17 cellular contexts compared by ENCODE assay signal in the genomic region with DNA sequence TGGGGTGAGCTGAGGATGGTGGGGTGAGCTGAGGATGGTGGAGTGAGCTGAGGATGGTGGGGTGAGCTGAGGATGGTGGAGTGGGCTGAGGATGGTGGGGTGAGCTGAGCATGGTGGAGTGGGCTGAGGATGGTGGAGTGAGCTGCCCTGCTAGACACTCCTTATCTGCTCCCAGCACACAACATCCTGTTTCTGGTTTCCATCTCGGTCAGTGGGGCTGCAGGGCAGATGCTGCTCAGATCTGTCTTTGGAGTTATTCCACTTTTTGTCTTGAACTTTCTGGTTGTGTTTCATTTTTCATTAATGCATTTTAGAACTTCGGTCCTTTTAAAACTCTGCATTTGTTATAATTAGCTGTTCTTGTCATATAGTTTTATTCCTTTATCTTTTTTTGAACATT.
DNase-seq lines count a peak whose midpoint lies in the region; ATAC-seq and FAIRE-seq lines count a peak whose summit lies in the region.
"Had no signal": no experiment of that assay in that cellular context is flagged by ENCODE, and none has a peak within 500 bp of the region (broad histone marks: within the 10 kb centered on the region; RNA-seq: fewer than 3 reads in every experiment).

No MANE protein-coding gene starts in this region.

- H3K27me3 Mint-ChIP-seq in activated T-helper 17 cell treated with anti-CD3 and anti-CD28 coated beads, Interleukin-2, amount 50 U/mL, for 72 hours = no peaks in the 10 kb centered on the region

- H3K4me1 Mint-ChIP-seq in activated T-helper 17 cell treated with anti-CD3 and anti-CD28 coated beads, Interleukin-2, amount 50 U/mL, for 72 hours = peaks cover 5% of the 10 kb centered on the region

- H3K4me3 Mint-ChIP-seq in activated T-helper 17 cell treated with anti-CD3 and anti-CD28 coated beads, Interleukin-2, amount 50 U/mL, for 72 hours = no peak overlapping the region

- H3K27ac Mint-ChIP-seq in activated T-helper 17 cell treated with anti-CD3 and anti-CD28 coated beads, Interleukin-2, amount 50 U/mL, for 72 hours = peak overlapping the region; percentile 60

- H3K36me3 Mint-ChIP-seq in activated T-helper 17 cell treated with anti-CD3 and anti-CD28 coated beads, Interleukin-2, amount 50 U/mL, for 72 hours (ENCODE audit: low read depth) = peaks cover 13% of the 10 kb centered on the region

- no peak for ATAC-seq in activated T-helper 17 cell treated with anti-CD3 and anti-CD28 coated beads, Interleukin-2, amount 50 U/mL, for 72 hours (replicated peaks)
- ATAC-seq: activated CD4-positive, CD25-positive, alpha-beta regulatory T cell treated with anti-CD3 and anti-CD28 coated beads, Interleukin-2, amount 50 U/mL, for 24 hours; HCT116; right lobe of liver had no signal

- in situ Hi-C loops in KBM-7 (cut with MboI; ENCODE audit: low pct_unique_long_range_greater_than_20kb, low sequenced_read_pairs) = no loop called here

- FAIRE-seq in urothelium cell line (lab: Jason Lieb, UNC) = no peak

- DNase-seq in activated T-cell treated with anti-CD3 and anti-CD28 coated beads, Interleukin-2, amount 50 U/mL, for 48 hours = peak; percentile 12 to 13
- DNase-seq in activated T-cell treated with anti-CD3 and anti-CD28 coated beads for 4 hours (no peak), KBM-7 (peak; percentile 27), urothelium cell line (ENCODE audit: low spot score) (peak; percentile 3), globus pallidus (ENCODE audit: low spot score) (no peak), middle frontal gyrus (ENCODE audit: extremely low spot score, low spot score) (no peak), hypothalamus (lab: John Stamatoyannopoulos, UW) (no peak)
- DNase-seq: effector CD4-positive, alpha-beta T cell; hippocampal formation; NCI-H2029; NCI-H524 treated with DMSO at 0.1 percent for 48 hours; occipital lobe; right lobe of liver; stimulated activated CD4-positive, alpha-beta T cell treated with anti-CD3 and anti-CD28 coated beads, Interleukin-1b, Interleukin-23, amount 100 ng/mL, for 48 hours had no signal

- H3K9me3 Mint-ChIP-seq in activated T-helper 17 cell treated with anti-CD3 and anti-CD28 coated beads, Interleukin-2, amount 50 U/mL, for 72 hours = no peaks in the 10 kb centered on the region

Comparison
In these comparisons a context has a peak if more than half of its experiments do, and no peak if none do; other contexts are left out.
1. DNase-seq: peak in activated T-cell treated with anti-CD3 and anti-CD28 coated beads, Interleukin-2, amount 50 U/mL, for 48 hours (2 of 2), KBM-7 (single experiment) and urothelium cell line (single experiment); none in activated T-cell treated with anti-CD3 and anti-CD28 coated beads for 4 hours (single experiment), globus pallidus (single experiment), middle frontal gyrus (single experiment) and hypothalamus (0 of 51).